28 cellular contexts compared by ENCODE assay signal in the genomic region with DNA sequence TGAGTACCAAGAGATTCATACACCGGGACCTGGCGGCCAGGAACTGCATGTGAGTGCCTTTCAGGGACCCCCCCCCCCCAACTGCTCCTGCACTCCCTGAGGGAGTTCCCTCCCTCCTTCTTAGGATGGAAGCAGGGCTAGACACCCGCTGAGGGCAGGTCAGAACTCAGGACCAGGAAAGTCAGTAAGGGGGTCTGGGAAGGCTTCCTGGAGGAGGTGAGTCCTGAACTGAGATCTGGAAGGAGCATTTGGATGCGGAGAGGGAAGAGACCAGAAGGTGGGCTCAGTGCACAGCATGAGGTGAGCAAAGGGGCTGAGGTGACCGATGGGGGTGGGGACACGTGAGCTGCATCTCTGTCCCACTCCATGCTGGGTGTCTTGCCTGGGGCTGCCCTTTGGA. TPM values are rescaled to one million over a fixed set of nuclear protein-coding genes. Genes with fewer than 3 reads are reported as not detected.
"Had no signal": no experiment of that assay in that cellular context is flagged by ENCODE, and none has a peak within 500 bp of the region (broad histone marks: within the 10 kb centered on the region; RNA-seq: fewer than 3 reads in every experiment).

No MANE protein-coding gene starts in this region.

- H3K27me3 ChIP-seq: esophagus squamous epithelium, gastrocnemius medialis, left lung had no signal

- H3K36me3 ChIP-seq: gastrocnemius medialis had no signal

- H3K9me3 ChIP-seq: esophagus squamous epithelium, gastrocnemius medialis, heart right ventricle, left lung, lower lobe of right lung, mucosa of descending colon had no signal

- H3K4me1 ChIP-seq: esophagus squamous epithelium, gastrocnemius medialis, left lung, lower lobe of right lung had no signal

- ATAC-seq: effector memory CD8-positive, alpha-beta T cell; esophagus mucosa; gastrocnemius medialis; heart right ventricle; left cardiac atrium; left lung; left ventricle myocardium superior; lower lobe of right lung; mucosa of descending colon; naive thymus-derived CD8-positive, alpha-beta T cell had no signal

- H3K36me3 Mint-ChIP-seq: naive B cell; naive thymus-derived CD8-positive, alpha-beta T cell had no signal

- H3K9me3 Mint-ChIP-seq: dendritic cell treated with granulocyte-macrophage colony-stimulating factor and Interleukin-4, amounts not matched to agents 40 ng/mL and 50 ng/mL, for 4 days; effector memory CD8-positive, alpha-beta T cell; endodermal cell; mesothelial cell of epicardium; naive B cell; naive thymus-derived CD8-positive, alpha-beta T cell had no signal

- H3K27ac Mint-ChIP-seq: dendritic cell treated with granulocyte-macrophage colony-stimulating factor and Interleukin-4, amounts not matched to agents 40 ng/mL and 50 ng/mL, for 4 days; endodermal cell; mesothelial cell of epicardium had no signal

- DNase-seq: cortex of kidney; effector CD8-positive, alpha-beta T cell; effector memory CD8-positive, alpha-beta T cell; endodermal cell; erythroblast; esophagus squamous epithelium; foreskin fibroblast; foreskin melanocyte; gastrocnemius medialis; glutamatergic neuron; head of caudate nucleus; heart right ventricle; hippocampal formation; left cardiac atrium; left ventricle myocardium superior; lower lobe of right lung; mesenchymal stem cell; mucosa of descending colon; naive B cell; naive thymus-derived CD8-positive, alpha-beta T cell had no signal

- H3K4me3 ChIP-seq: esophagus squamous epithelium, gastrocnemius medialis, heart right ventricle, left lung, lower lobe of right lung, mucosa of descending colon had no signal

- FAIRE-seq: endometrium, islet of Langerhans, keratinocyte had no signal

- H3K27ac ChIP-seq: epithelial cell of prostate, esophagus squamous epithelium, gastrocnemius medialis, left lung, lower lobe of right lung had no signal

- H3K4me1 Mint-ChIP-seq: endodermal cell, mesothelial cell of epicardium, naive B cell had no signal

- H3K4me3 Mint-ChIP-seq: dendritic cell treated with granulocyte-macrophage colony-stimulating factor and Interleukin-4, amounts not matched to agents 40 ng/mL and 50 ng/mL, for 4 days; effector memory CD8-positive, alpha-beta T cell; endodermal cell; mesothelial cell of epicardium; naive B cell; naive thymus-derived CD8-positive, alpha-beta T cell had no signal

RNA-seq across cellular contexts. Expression of a gene that starts 34.6 kb away (rescaled TPM):
- total RNA-seq: naive thymus-derived CD8-positive, alpha-beta T cell had no signal
